In genomic region chrX:133983243-133983973, GRCh38 we compare ENCODE assay signal across 1 cellular context.
TF ChIP-seq lines count a peak whose summit lies in the region.

No MANE protein-coding gene starts in this region.

TF ChIP-seq in HepG2, 621 proteins besides CTCF, POLR2A, EP300 and RAD21 (continued from another document):
- peak; percentile 43 for TF ChIP-seq POLR2G (IDR thresholded peaks at IDR 0.05; ENCODE audit: low read depth, low read length)
- TF ChIP-seq ARNT (IDR thresholded peaks at IDR 0.05) = no peak
- TF ChIP-seq HBP1 (CRISPR knock-in tag; IDR thresholded peaks at IDR 0.05; ENCODE audit: low read depth) = no peak
